1 cellular context compared by ENCODE assay signal in genomic region chr12:19447386-19447785, GRCh38.
TF ChIP-seq lines count a peak whose summit lies in the region.

No MANE protein-coding gene starts in this region.

TF ChIP-seq in GM12878, 131 proteins besides CTCF, POLR2A, EP300 and RAD21 (continued from another document):
- TF ChIP-seq, protein P1, sequence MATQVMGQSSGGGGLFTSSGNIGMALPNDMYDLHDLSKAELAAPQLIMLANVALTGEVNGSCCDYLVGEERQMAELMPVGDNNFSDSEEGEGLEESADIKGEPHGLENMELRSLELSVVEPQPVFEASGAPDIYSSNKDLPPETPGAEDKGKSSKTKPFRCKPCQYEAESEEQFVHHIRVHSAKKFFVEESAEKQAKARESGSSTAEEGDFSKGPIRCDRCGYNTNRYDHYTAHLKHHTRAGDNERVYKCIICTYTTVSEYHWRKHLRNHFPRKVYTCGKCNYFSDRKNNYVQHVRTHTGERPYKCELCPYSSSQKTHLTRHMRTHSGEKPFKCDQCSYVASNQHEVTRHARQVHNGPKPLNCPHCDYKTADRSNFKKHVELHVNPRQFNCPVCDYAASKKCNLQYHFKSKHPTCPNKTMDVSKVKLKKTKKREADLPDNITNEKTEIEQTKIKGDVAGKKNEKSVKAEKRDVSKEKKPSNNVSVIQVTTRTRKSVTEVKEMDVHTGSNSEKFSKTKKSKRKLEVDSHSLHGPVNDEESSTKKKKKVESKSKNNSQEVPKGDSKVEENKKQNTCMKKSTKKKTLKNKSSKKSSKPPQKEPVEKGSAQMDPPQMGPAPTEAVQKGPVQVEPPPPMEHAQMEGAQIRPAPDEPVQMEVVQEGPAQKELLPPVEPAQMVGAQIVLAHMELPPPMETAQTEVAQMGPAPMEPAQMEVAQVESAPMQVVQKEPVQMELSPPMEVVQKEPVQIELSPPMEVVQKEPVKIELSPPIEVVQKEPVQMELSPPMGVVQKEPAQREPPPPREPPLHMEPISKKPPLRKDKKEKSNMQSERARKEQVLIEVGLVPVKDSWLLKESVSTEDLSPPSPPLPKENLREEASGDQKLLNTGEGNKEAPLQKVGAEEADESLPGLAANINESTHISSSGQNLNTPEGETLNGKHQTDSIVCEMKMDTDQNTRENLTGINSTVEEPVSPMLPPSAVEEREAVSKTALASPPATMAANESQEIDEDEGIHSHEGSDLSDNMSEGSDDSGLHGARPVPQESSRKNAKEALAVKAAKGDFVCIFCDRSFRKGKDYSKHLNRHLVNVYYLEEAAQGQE (IDR thresholded peaks at IDR 0.05; ENCODE audit: low read depth, low read length): no peak
- no peak for TF ChIP-seq MTA2 (IDR thresholded peaks at IDR 0.05; ENCODE audit: low read depth)
TF ChIP-seq in GM12878: peak in this region for 0.
